15 cellular contexts compared by ENCODE assay signal in the genomic region with DNA sequence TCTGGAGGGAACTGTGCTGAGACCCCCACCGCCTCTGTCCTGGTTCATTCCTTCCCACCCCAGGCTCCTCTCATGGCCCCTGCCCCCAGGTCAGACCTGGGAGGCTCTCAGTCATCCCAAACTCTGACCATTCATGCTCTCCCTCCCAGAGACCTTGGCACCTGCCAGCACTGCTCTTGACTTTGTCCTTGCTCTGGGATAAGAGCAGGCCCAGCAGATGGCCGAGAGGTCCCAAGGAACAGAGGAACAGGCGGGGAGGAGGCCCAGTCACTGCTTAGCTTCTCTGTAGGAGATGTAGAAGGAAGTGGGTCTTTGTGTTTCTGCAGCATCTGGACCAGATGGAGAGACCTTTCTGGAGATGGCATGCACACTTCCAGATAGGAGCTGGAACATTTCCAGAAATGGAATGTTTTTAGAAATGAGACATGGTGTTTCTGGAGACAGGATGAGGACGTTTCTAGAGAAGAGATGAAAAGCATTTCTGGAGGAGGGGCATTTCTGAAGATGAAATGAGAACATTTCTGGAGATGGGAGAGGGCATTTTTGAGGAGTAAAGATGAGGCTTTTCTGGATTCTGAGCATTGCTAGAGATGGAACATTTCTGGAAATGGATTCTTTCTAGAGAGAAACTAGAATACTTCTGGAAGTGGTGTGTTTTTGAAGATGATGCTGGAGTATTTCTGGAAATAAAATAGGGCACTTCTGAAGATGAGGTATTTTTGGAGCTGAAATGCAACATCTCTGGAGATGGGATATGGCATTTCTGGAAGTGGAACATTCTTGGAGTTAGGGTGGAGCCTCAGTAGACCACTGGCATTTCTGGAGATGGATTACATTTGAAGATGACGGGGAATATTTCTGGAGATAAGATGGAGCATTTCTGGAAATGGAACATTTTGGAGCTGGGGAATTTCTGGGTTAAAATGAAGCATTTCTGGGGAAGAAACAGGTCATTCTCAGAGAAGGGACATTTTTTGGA. TPM values are rescaled to one million over a fixed set of nuclear protein-coding genes. Genes with fewer than 3 reads are reported as not detected.
DNase-seq lines count a peak whose midpoint lies in the region; TF ChIP-seq lines count a peak whose summit lies in the region.
"Had no signal": no experiment of that assay in that cellular context is flagged by ENCODE, and none has a peak within 500 bp of the region (broad histone marks: within the 10 kb centered on the region; RNA-seq: fewer than 3 reads in every experiment).

No MANE protein-coding gene starts in this region.

- H3K9ac ChIP-seq in Karpas-422 (ENCODE audit: low read length), result no peak overlapping the region

- H3K27me3 Mint-ChIP-seq in chondrocyte (ENCODE audit: low read depth), result no peaks in the 10 kb centered on the region
- H3K27me3 Mint-ChIP-seq in CD4-positive, alpha-beta memory T cell, result no peaks in the 10 kb centered on the region
- H3K27me3 Mint-ChIP-seq: effector memory CD8-positive, alpha-beta T cell had no signal

- DNase-seq in DMS 273 (lab: John Stamatoyannopoulos, UW; ENCODE audit: unreplicated experiment), result peak; percentile 58
- no peak for DNase-seq in DMS 273 treated with DMSO at 0.1 percent for 48 hours (lab: John Stamatoyannopoulos, UW)
- DNase-seq in Karpas-422, result no peak
- DNase-seq in chondrocyte (ENCODE audit: low spot score), result no peak
- DNase-seq in osteoblast (ENCODE audit: insufficient read length, low spot score, missing footprints), result peak; percentile 89
- DNase-seq in NCI-H187 treated with DMSO at 0.1 percent for 48 hours (lab: John Stamatoyannopoulos, UW), result no peak
- DNase-seq in activated CD8-positive, alpha-beta memory T cell treated with anti-CD3 and anti-CD28 coated beads, Interleukin-2, amount 50 U/mL, for 48 hours, result no peak
- no peak for DNase-seq in CD4-positive, alpha-beta memory T cell
- DNase-seq: activated CD4-positive, CD25-positive, alpha-beta regulatory T cell treated with anti-CD3 and anti-CD28 coated beads, Interleukin-2, amount 50 U/mL, for 72 hours; activated T-cell treated with anti-CD3 and anti-CD28 coated beads, Interleukin-2, amount 50 U/mL, for 4 hours; effector memory CD8-positive, alpha-beta T cell; gastrocnemius medialis; MV-4-11 had no signal

- no peak overlapping the region for H3K4me3 Mint-ChIP-seq in chondrocyte (ENCODE audit: unreplicated experiment)
- H3K4me3 Mint-ChIP-seq in CD4-positive, alpha-beta memory T cell, result peak overlapping the region in 1 of 8 donors; percentile 32
- H3K4me3 Mint-ChIP-seq: activated T-cell treated with anti-CD3 and anti-CD28 coated beads, Interleukin-2, amount 50 U/mL, for 4 hours; effector memory CD8-positive, alpha-beta T cell; T-helper 1 cell treated with Interleukin-12 subunit alpha and Interleukin-12 subunit beta and Interleukin-4 antibody, amounts not matched to agents 30 μg/mL and 1 μg/mL, for 36 hours had no signal

- no peak for TF ChIP-seq CTCF in chondrocyte (IDR thresholded peaks at IDR 0.05)
- TF ChIP-seq CTCF in osteoblast (IDR thresholded peaks at IDR 0.05; ENCODE audit: extremely low read depth, low read depth, low read length), result no peak

- no peak overlapping the region for H2AFZ ChIP-seq in Karpas-422 (ENCODE audit: low read length)
- H2AFZ ChIP-seq in osteoblast (ENCODE audit: low read length), result no peak overlapping the region

- H4K20me1 ChIP-seq in Karpas-422 (ENCODE audit: insufficient read depth, low read depth, low read length) (no peaks in the 10 kb centered on the region), osteoblast (ENCODE audit: insufficient read depth, low read length) (peaks cover 61% of the 10 kb centered on the region)

- H3K36me3 Mint-ChIP-seq in chondrocyte (ENCODE audit: low read depth), result no peaks in the 10 kb centered on the region
- H3K36me3 Mint-ChIP-seq in CD4-positive, alpha-beta memory T cell, result no peaks in the 10 kb centered on the region

- H3K27ac Mint-ChIP-seq in chondrocyte (ENCODE audit: unreplicated experiment), result peak overlapping the region; percentile 57
- peak overlapping the region in 2 of 7 donors; percentile 45 to 73 for H3K27ac Mint-ChIP-seq in CD4-positive, alpha-beta memory T cell
- H3K27ac Mint-ChIP-seq: T-helper 1 cell treated with Interleukin-12 subunit alpha and Interleukin-12 subunit beta and Interleukin-4 antibody, amounts not matched to agents 30 μg/mL and 1 μg/mL, for 36 hours had no signal

- H3K27me3 ChIP-seq in Karpas-422 (ENCODE audit: low read length) (no peaks in the 10 kb centered on the region), osteoblast (ENCODE audit: insufficient read depth, low read length) (no peaks in the 10 kb centered on the region)
- no peaks in the 10 kb centered on the region for H3K27me3 ChIP-seq in CD4-positive, alpha-beta memory T cell (ENCODE audit: insufficient read depth, low read length)
- H3K27me3 ChIP-seq: gastrocnemius medialis had no signal

- H3K79me2 ChIP-seq in Karpas-422 (ENCODE audit: low read length), result peaks cover 87% of the 10 kb centered on the region
- peaks cover 84% of the 10 kb centered on the region for H3K79me2 ChIP-seq in osteoblast (ENCODE audit: insufficient read depth, low read length)

- H3K27ac ChIP-seq in Karpas-422 (ENCODE audit: low read length), result peak overlapping the region; percentile 43
- H3K27ac ChIP-seq in osteoblast (ENCODE audit: low read depth, low read length), result no peak overlapping the region
- H3K27ac ChIP-seq in CD4-positive, alpha-beta memory T cell (ENCODE audit: low read depth, low read length), result no peak overlapping the region
- H3K27ac ChIP-seq: 22Rv1, gastrocnemius medialis had no signal

- CTCF ChIA-PET in CD4-positive, alpha-beta memory T cell (lab: Charles Lee; ENCODE audit: partially characterized antibody), result no interaction called here

- peaks cover 57% of the 10 kb centered on the region for H3K4me1 Mint-ChIP-seq in chondrocyte (ENCODE audit: low read depth)
- H3K4me1 Mint-ChIP-seq in CD4-positive, alpha-beta memory T cell, result peaks cover 9 to 30% (median 16%) of the 10 kb centered on the region in 4 donors

- no peaks in the 10 kb centered on the region for H3K9me3 Mint-ChIP-seq in chondrocyte (ENCODE audit: low read depth)
- H3K9me3 Mint-ChIP-seq in CD4-positive, alpha-beta memory T cell, result peaks cover 0 to 2% (median 0%) of the 10 kb centered on the region in 8 donors
- H3K9me3 Mint-ChIP-seq: activated T-cell treated with anti-CD3 and anti-CD28 coated beads, Interleukin-2, amount 50 U/mL, for 4 hours; effector memory CD8-positive, alpha-beta T cell; T-helper 1 cell treated with Interleukin-12 subunit alpha and Interleukin-12 subunit beta and Interleukin-4 antibody, amounts not matched to agents 30 μg/mL and 1 μg/mL, for 36 hours had no signal

- H3K4me1 ChIP-seq in Karpas-422 (ENCODE audit: low read length) (peaks cover 58% of the 10 kb centered on the region), osteoblast (ENCODE audit: insufficient read depth, low read length) (peaks cover 50% of the 10 kb centered on the region)
- peaks cover 9% of the 10 kb centered on the region for H3K4me1 ChIP-seq in CD4-positive, alpha-beta memory T cell (ENCODE audit: insufficient read depth, low read length)

- H3K4me2 ChIP-seq in Karpas-422 (ENCODE audit: low read depth, low read length, poor library complexity, severe bottlenecking), result no peak overlapping the region
- H3K4me2 ChIP-seq in osteoblast (ENCODE audit: insufficient read depth, low read length), result no peak overlapping the region

- intact Hi-C loops in CD4-positive, alpha-beta memory T cell (cut with micrococcal nuclease), result no loop called here

- H3K9me3 ChIP-seq in Karpas-422 (ENCODE audit: low read length) (no peaks in the 10 kb centered on the region), osteoblast (ENCODE audit: low read depth, low read length) (no peaks in the 10 kb centered on the region)
- no peaks in the 10 kb centered on the region for H3K9me3 ChIP-seq in CD4-positive, alpha-beta memory T cell (ENCODE audit: control insufficient read depth in 1 of 2, low read length in 2 of 2)
- H3K9me3 ChIP-seq: gastrocnemius medialis had no signal

- H3K4me3 ChIP-seq in Karpas-422 (ENCODE audit: low read length) (no peak overlapping the region), osteoblast (ENCODE audit: insufficient read depth, low read length) (no peak overlapping the region)
- no peak overlapping the region for H3K4me3 ChIP-seq in CD4-positive, alpha-beta memory T cell (ENCODE audit: low read length in 2 of 2)
- H3K4me3 ChIP-seq: gastrocnemius medialis had no signal

- POLR2A ChIA-PET in CD4-positive, alpha-beta memory T cell (lab: Charles Lee; ENCODE audit: partially characterized antibody), result no interaction called here

- no peaks in the 10 kb centered on the region for H3K36me3 ChIP-seq in Karpas-422 (ENCODE audit: insufficient read depth, low read length)
- H3K36me3 ChIP-seq in osteoblast (ENCODE audit: insufficient read depth, low read length), result no peaks in the 10 kb centered on the region
- no peaks in the 10 kb centered on the region for H3K36me3 ChIP-seq in CD4-positive, alpha-beta memory T cell (ENCODE audit: insufficient read depth, low read length)
- H3K36me3 ChIP-seq: gastrocnemius medialis had no signal

- no peaks in the 10 kb centered on the region for H3K9me2 ChIP-seq in Karpas-422 (replicated peaks; ENCODE audit: insufficient read depth, low read length)

RNA-seq across cellular contexts. Expression of gene RAI1, which starts 55.2 kb away (rescaled TPM):
- total RNA-seq in Karpas-422 (2014; rRNA removed; shearing (Covaris generic); ENCODE audit: low replicate concordance), result 18.2 and 35.1 TPM in 2 replicates
- total RNA-seq in chondrocyte, result 24.0 to 28.7 TPM (median 28.6 TPM) in 3 replicates
- 14.4 and 15.6 TPM in 2 replicates for total RNA-seq in osteoblast
- 10 to 100 TPM; 15.4 to 19.5 TPM for total RNA-seq in CD4-positive, alpha-beta memory T cell
- polyA plus RNA-seq in CD4-positive, alpha-beta memory T cell, result 1 to 10 TPM in 1 of 2 donors, under 1 TPM in 1; 0.35 to 4.0 TPM

Comparison
In these comparisons a context has a peak if more than half of its experiments do, and no peak if none do; other contexts are left out.
1. DNase-seq: peak in DMS 273 (single experiment) and osteoblast (single experiment); none in DMS 273 treated with DMSO at 0.1 percent for 48 hours (single experiment), Karpas-422 (single experiment), chondrocyte (single experiment), NCI-H187 treated with DMSO at 0.1 percent for 48 hours (single experiment), activated CD8-positive, alpha-beta memory T cell treated with anti-CD3 and anti-CD28 coated beads, Interleukin-2, amount 50 U/mL, for 48 hours (single experiment) and CD4-positive, alpha-beta memory T cell (0 of 5).